13 cellular contexts compared by ENCODE assay signal in the genomic region with DNA sequence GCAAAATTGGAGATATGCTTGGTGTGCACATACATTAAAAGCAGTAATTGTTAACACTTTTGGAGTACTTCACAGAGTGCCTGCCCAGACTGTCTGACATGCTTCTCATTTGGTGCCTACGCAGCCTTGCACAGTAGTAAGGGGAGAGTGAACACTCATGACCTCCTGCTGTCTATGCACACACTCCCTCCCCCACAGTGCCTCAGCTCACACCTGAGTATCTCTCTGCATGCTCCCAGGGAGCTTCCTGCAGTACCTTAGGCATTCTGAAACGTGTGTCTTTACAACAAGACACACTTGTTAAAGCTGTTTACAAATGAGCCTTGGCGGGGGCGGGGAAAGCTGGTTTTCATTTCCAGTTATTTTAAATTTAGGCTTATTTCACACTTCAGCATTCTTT. TPM values are rescaled to one million over a fixed set of nuclear protein-coding genes. Genes with fewer than 3 reads are reported as not detected.
DNase-seq lines count a peak whose midpoint lies in the region; ATAC-seq, FAIRE-seq and TF ChIP-seq lines count a peak whose summit lies in the region.
"Had no signal": no experiment of that assay in that cellular context is flagged by ENCODE, and none has a peak within 500 bp of the region (broad histone marks: within the 10 kb centered on the region; RNA-seq: fewer than 3 reads in every experiment).

No MANE protein-coding gene starts in this region.

- intact Hi-C loops in activated CD4-positive, alpha-beta T cell treated with anti-CD3 and anti-CD28 coated beads, Interleukin-2, amount 10 ng/mL, durations not matched to agents 24 days and 14 days (cut with micrococcal nuclease), result no loop called here
- intact Hi-C loops in naive thymus-derived CD4-positive, alpha-beta T cell (cut with micrococcal nuclease), result no loop called here
- intact Hi-C loops in sigmoid colon (cut with DNase I), result no loop called here

- no peak for TF ChIP-seq EP300 in sigmoid colon (IDR thresholded peaks at IDR 0.05)

- H3K4me1 Mint-ChIP-seq in activated CD4-positive, alpha-beta T cell treated with anti-CD3 and anti-CD28 coated beads, Interleukin-2, amount 10 ng/mL, durations not matched to agents 24 days and 14 days, result peaks cover 67% of the 10 kb centered on the region
- H3K4me1 Mint-ChIP-seq in naive thymus-derived CD4-positive, alpha-beta T cell, result peaks cover 71 to 100% (median 97%) of the 10 kb centered on the region in 7 donors

- POLR2A ChIA-PET in naive thymus-derived CD4-positive, alpha-beta T cell (lab: Charles Lee), result interaction anchor here (1.2 kb wide), 1 partner anchor 562 kb away, joined by 3 read pairs; no protein-coding TSS in a partner anchor

- H3K9me3 Mint-ChIP-seq in activated CD4-positive, alpha-beta T cell treated with anti-CD3 and anti-CD28 coated beads, Interleukin-2, amount 10 ng/mL, durations not matched to agents 24 days and 14 days, result no peaks in the 10 kb centered on the region
- H3K9me3 Mint-ChIP-seq in naive thymus-derived CD4-positive, alpha-beta T cell, result no peaks in the 10 kb centered on the region

- no peaks in the 10 kb centered on the region for H3K36me3 ChIP-seq in naive thymus-derived CD4-positive, alpha-beta T cell (ENCODE audit: control insufficient read depth in 2 of 3, insufficient read depth in 3 of 3, low read length in 3 of 3)
- no peaks in the 10 kb centered on the region for H3K36me3 ChIP-seq in sigmoid colon
- H3K36me3 ChIP-seq: adrenal gland had no signal

- WGBS in sigmoid colon, 2 donors, result 68% methylated on average over 4 of the region's 4 CpGs

- TF ChIP-seq POLR2A in GM12892 (IDR thresholded peaks at IDR 0.05; ENCODE audit: low read depth, low read length) (no peak), sigmoid colon (IDR thresholded peaks at IDR 0.05) (no peak)

- peak; percentile 0 for DNase-seq in NCI-H2227 (lab: John Stamatoyannopoulos, UW; ENCODE audit: unreplicated experiment)
- no peak for DNase-seq in NCI-H2227 treated with DMSO at 0.1 percent for 48 hours (lab: John Stamatoyannopoulos, UW)
- DNase-seq in GM12892 (ENCODE audit: insufficient read length), result no peak
- no peak for DNase-seq in activated CD4-positive, alpha-beta T cell treated with anti-CD3 and anti-CD28 coated beads, Interleukin-2, amount 10 ng/mL, durations not matched to agents 24 days and 14 days
- DNase-seq in naive thymus-derived CD4-positive, alpha-beta T cell, result no peak
- DNase-seq in sigmoid colon, result no peak
- DNase-seq in NCI-H128 (lab: John Stamatoyannopoulos, UW; ENCODE audit: unreplicated experiment), result no peak
- DNase-seq: adrenal gland, kidney glomerular epithelial cell, NCI-H226 had no signal

- no peaks in the 10 kb centered on the region for H3K27me3 Mint-ChIP-seq in activated CD4-positive, alpha-beta T cell treated with anti-CD3 and anti-CD28 coated beads, Interleukin-2, amount 10 ng/mL, durations not matched to agents 24 days and 14 days
- H3K27me3 Mint-ChIP-seq in naive thymus-derived CD4-positive, alpha-beta T cell, result no peaks in the 10 kb centered on the region

- no peaks in the 10 kb centered on the region for H3K27me3 ChIP-seq in naive thymus-derived CD4-positive, alpha-beta T cell (ENCODE audit: control insufficient read depth in 2 of 2, insufficient read depth in 2 of 2, low read length in 2 of 2)
- no peaks in the 10 kb centered on the region for H3K27me3 ChIP-seq in sigmoid colon
- H3K27me3 ChIP-seq: adrenal gland had no signal

- H3K4me3 Mint-ChIP-seq in activated CD4-positive, alpha-beta T cell treated with anti-CD3 and anti-CD28 coated beads, Interleukin-2, amount 10 ng/mL, durations not matched to agents 24 days and 14 days, result no peak overlapping the region
- H3K4me3 Mint-ChIP-seq in naive thymus-derived CD4-positive, alpha-beta T cell, result peak overlapping the region in 9 of 10 donors; percentile 23 to 93 (median 67)

- peaks cover 21 to 92% of the 10 kb centered on the region in 2 donors for H3K4me1 ChIP-seq in naive thymus-derived CD4-positive, alpha-beta T cell (ENCODE audit: control insufficient read depth in 2 of 2, insufficient read depth in 2 of 2, low read length in 2 of 2)
- H3K4me1 ChIP-seq in sigmoid colon, result peaks cover 0 to 46% (median 15%) of the 10 kb centered on the region in 4 donors

- ATAC-seq in naive thymus-derived CD4-positive, alpha-beta T cell, result peak; percentile 23
- no peak for ATAC-seq in GM19023 (IDR thresholded peaks at IDR 0.05; ENCODE audit: unreplicated experiment)
- ATAC-seq: Right ventricle myocardium inferior had no signal

- H3K9me3 ChIP-seq in naive thymus-derived CD4-positive, alpha-beta T cell (ENCODE audit: control insufficient read depth in 2 of 3, low read length in 3 of 3), result no peaks in the 10 kb centered on the region
- H3K9me3 ChIP-seq in sigmoid colon, result peaks cover 0 to 3% (median 0%) of the 10 kb centered on the region in 4 donors
- H3K9me3 ChIP-seq: adrenal gland had no signal

- CTCF ChIA-PET in naive thymus-derived CD4-positive, alpha-beta T cell (lab: Charles Lee), result interaction anchor here (0.7 to 6.3 kb wide), 2 partner anchors 11 to 561 kb away, joined by 3 to 131 read pairs; no protein-coding TSS in a partner anchor

- H3K27ac ChIP-seq in naive thymus-derived CD4-positive, alpha-beta T cell (ENCODE audit: low read depth, low read length), result peak overlapping the region; percentile 50
- no peak overlapping the region for H3K27ac ChIP-seq in sigmoid colon
- H3K27ac ChIP-seq: adrenal gland had no signal

- FAIRE-seq in GM12892 (lab: Jason Lieb, UNC), result peak; percentile 44
- FAIRE-seq: frontal cortex had no signal

- peak overlapping the region; percentile 2 for H3K27ac Mint-ChIP-seq in activated CD4-positive, alpha-beta T cell treated with anti-CD3 and anti-CD28 coated beads, Interleukin-2, amount 10 ng/mL, durations not matched to agents 24 days and 14 days
- peak overlapping the region in 8 of 9 donors; percentile 19 to 95 (median 78) for H3K27ac Mint-ChIP-seq in naive thymus-derived CD4-positive, alpha-beta T cell

- no peak for TF ChIP-seq CTCF in sigmoid colon (IDR thresholded peaks at IDR 0.05)

- no peak overlapping the region for H3K4me3 ChIP-seq in naive thymus-derived CD4-positive, alpha-beta T cell (ENCODE audit: low read length)
- H3K4me3 ChIP-seq in sigmoid colon, result no peak overlapping the region
- H3K4me3 ChIP-seq: adrenal gland had no signal

- H3K36me3 Mint-ChIP-seq in activated CD4-positive, alpha-beta T cell treated with anti-CD3 and anti-CD28 coated beads, Interleukin-2, amount 10 ng/mL, durations not matched to agents 24 days and 14 days (ENCODE audit: low read depth), result peaks cover 2% of the 10 kb centered on the region
- peaks cover 0 to 3% (median 0%) of the 10 kb centered on the region in 5 donors for H3K36me3 Mint-ChIP-seq in naive thymus-derived CD4-positive, alpha-beta T cell

RNA-seq across cellular contexts. Expression of gene MAP3K1, which starts 18.0 kb away (rescaled TPM):
- polyA plus RNA-seq in GM12892 (2012; ENCODE audit: missing spikeins), result 4.0 TPM
- total RNA-seq in activated CD4-positive, alpha-beta T cell treated with anti-CD3 and anti-CD28 coated beads, Interleukin-2, amount 10 ng/mL, durations not matched to agents 24 days and 14 days, result 27.6 and 27.9 TPM in 2 replicates
- 10 to 100 TPM; 54.4 to 85.4 (median 77.3) TPM for total RNA-seq in naive thymus-derived CD4-positive, alpha-beta T cell
- polyA plus RNA-seq in naive thymus-derived CD4-positive, alpha-beta T cell, result 10 to 100 TPM; 43.0 to 55.3 TPM
- 10 to 100 TPM in 2 of 4 donors, 1 to 10 TPM in 2; 7.2 to 12.5 (median 10.3) TPM for total RNA-seq in sigmoid colon
- polyA plus RNA-seq in sigmoid colon, result 1 to 10 TPM; 3.0 to 8.4 (median 3.7) TPM
